19 cellular contexts compared by ENCODE assay signal in genomic region chr19:18776736-18777135, GRCh38. TPM values are rescaled to one million over a fixed set of nuclear protein-coding genes. Genes with fewer than 3 reads are reported as not detected.
A peak's percentile ranks its signal among the peaks of the same experiment; 100 is the strongest.
DNase-seq lines count a peak whose midpoint lies in the region; ATAC-seq and TF ChIP-seq lines count a peak whose summit lies in the region.
"Had no signal": no experiment of that assay in that cellular context is flagged by ENCODE, and none has a peak within 500 bp of the region (broad histone marks: within the 10 kb centered on the region; RNA-seq: fewer than 3 reads in every experiment).

No MANE protein-coding gene starts in this region.

- no peaks in the 10 kb centered on the region for H4K20me1 ChIP-seq in GM23248 (ENCODE audit: insufficient read depth)

- no peaks in the 10 kb centered on the region for H3K27me3 Mint-ChIP-seq in CD4-positive, alpha-beta memory T cell

- CTCF ChIA-PET in CD4-positive, alpha-beta memory T cell (lab: Charles Lee; ENCODE audit: partially characterized antibody) = interaction anchor here (1.2 kb wide), 1 partner anchor 326 kb away, joined by 3 read pairs; no protein-coding TSS in a partner anchor

- no peaks in the 10 kb centered on the region for H3K36me3 Mint-ChIP-seq in CD4-positive, alpha-beta memory T cell

- H3K79me2 ChIP-seq in ACC112 (ENCODE audit: control insufficient read depth, insufficient read depth, low read length, unreplicated experiment) = no peaks in the 10 kb centered on the region
- H3K79me2 ChIP-seq in GM23248 (ENCODE audit: insufficient read depth) = no peaks in the 10 kb centered on the region

- TF ChIP-seq CTCF in RWPE2 (IDR thresholded peaks at IDR 0.05; ENCODE audit: poor library complexity, severe bottlenecking) = no peak

- in situ Hi-C loops in GM23248 (cut with MboI) = no loop called here

- H3K9ac ChIP-seq in GM23248 = peak overlapping the region; percentile 64

- no peak overlapping the region for H3K4me3 Mint-ChIP-seq in CD4-positive, alpha-beta memory T cell
- H3K4me3 Mint-ChIP-seq: activated naive CD4-positive, alpha-beta T cell treated with anti-CD3 and anti-CD28 coated beads for 36 hours; neural crest cell had no signal

- H3F3A ChIP-seq in GM23248 (ENCODE audit: insufficient read depth) = no peaks in the 10 kb centered on the region

- H3K4me2 ChIP-seq in GM23248 (ENCODE audit: unreplicated experiment) = peak overlapping the region; percentile 6

- peak overlapping the region; percentile 63 for H3K27ac ChIP-seq in ACC112 (ENCODE audit: low read depth, low read length)
- peak overlapping the region; percentile 58 for H3K27ac ChIP-seq in GM23248
- H3K27ac ChIP-seq in RWPE2 (ENCODE audit: poor library complexity, severe bottlenecking) = no peak overlapping the region
- H3K27ac ChIP-seq in CD4-positive, alpha-beta memory T cell (ENCODE audit: low read depth, low read length) = no peak overlapping the region

- no peaks in the 10 kb centered on the region for H3K9me2 ChIP-seq in GM23248 (ENCODE audit: insufficient read depth)

- H3K27ac Mint-ChIP-seq in CD4-positive, alpha-beta memory T cell = no peak overlapping the region
- H3K27ac Mint-ChIP-seq: activated naive CD4-positive, alpha-beta T cell treated with anti-CD3 and anti-CD28 coated beads for 36 hours had no signal

- intact Hi-C loops in CD4-positive, alpha-beta memory T cell (cut with micrococcal nuclease) = no loop called here

- H3K36me3 ChIP-seq in ACC112 (ENCODE audit: insufficient read depth, low read length) (no peaks in the 10 kb centered on the region), GM23248 (ENCODE audit: low read depth) (no peaks in the 10 kb centered on the region), RWPE2 (ENCODE audit: low read depth) (no peaks in the 10 kb centered on the region)
- H3K36me3 ChIP-seq in CD4-positive, alpha-beta memory T cell (ENCODE audit: insufficient read depth, low read length) = no peaks in the 10 kb centered on the region

- 37 to 40% methylated on average over 11 to 12 of the region's 12 CpGs for WGBS in GM23248 (ENCODE audit: low coverage in 1 of 2, low lambda C conversion rate in 2 of 2, missing lambda C conversion rate in 2 of 2), 2 experiments

- H3K4me3 ChIP-seq in ACC112 (ENCODE audit: low read depth, low read length) (peak overlapping the region; percentile 35; the same call in 1 of the 2 replicates), GM23248 (no peak overlapping the region), RWPE2 (ENCODE audit: severe bottlenecking) (no peak overlapping the region)
- no peak overlapping the region for H3K4me3 ChIP-seq in CD4-positive, alpha-beta memory T cell (ENCODE audit: low read length in 2 of 2)

- no peaks in the 10 kb centered on the region for H3K4me1 Mint-ChIP-seq in CD4-positive, alpha-beta memory T cell
- H3K4me1 Mint-ChIP-seq: neural crest cell had no signal

- H3K27me3 ChIP-seq in ACC112 (ENCODE audit: insufficient read depth, low read length) = no peaks in the 10 kb centered on the region
- no peaks in the 10 kb centered on the region for H3K27me3 ChIP-seq in GM23248 (replicated peaks; ENCODE audit: insufficient read depth)
- no peaks in the 10 kb centered on the region for H3K27me3 ChIP-seq in RWPE2 (ENCODE audit: insufficient read depth, poor library complexity, severe bottlenecking)
- H3K27me3 ChIP-seq in CD4-positive, alpha-beta memory T cell (ENCODE audit: insufficient read depth, low read length) = no peaks in the 10 kb centered on the region

- H3K4me1 ChIP-seq in ACC112 (ENCODE audit: control insufficient read depth, insufficient read depth, low read length, unreplicated experiment) = peaks cover 19% of the 10 kb centered on the region
- H3K4me1 ChIP-seq in GM23248 (ENCODE audit: insufficient read depth) = peaks cover 11% of the 10 kb centered on the region
- peaks cover 4% of the 10 kb centered on the region for H3K4me1 ChIP-seq in RWPE2 (ENCODE audit: insufficient read depth, poor library complexity, severe bottlenecking)
- H3K4me1 ChIP-seq in CD4-positive, alpha-beta memory T cell (ENCODE audit: insufficient read depth, low read length) = no peaks in the 10 kb centered on the region

- POLR2A ChIA-PET in CD4-positive, alpha-beta memory T cell (lab: Charles Lee; ENCODE audit: partially characterized antibody) = no interaction called here

- H3K9me3 ChIP-seq in GM23248 (ENCODE audit: low read depth) = no peaks in the 10 kb centered on the region
- H3K9me3 ChIP-seq in RWPE2 (ENCODE audit: severe bottlenecking) = no peaks in the 10 kb centered on the region
- no peaks in the 10 kb centered on the region for H3K9me3 ChIP-seq in CD4-positive, alpha-beta memory T cell (ENCODE audit: control insufficient read depth in 1 of 2, low read length in 2 of 2)

- peak; percentile 84 for DNase-seq in GM23248
- DNase-seq in RWPE2 (ENCODE audit: low spot score) = peak; percentile 64
- peak; percentile 82 for DNase-seq in islet precursor cell
- no peak for DNase-seq in CD4-positive, alpha-beta memory T cell
- DNase-seq in anterior cingulate cortex (lab: John Stamatoyannopoulos, UW) = no peak
- DNase-seq in NCI-H446 treated with DMSO at 0.1 percent for 48 hours (lab: John Stamatoyannopoulos, UW) = no peak
- DNase-seq: activated CD4-positive, CD25-positive, alpha-beta regulatory T cell; activated naive CD4-positive, alpha-beta T cell treated with anti-CD3 and anti-CD28 coated beads for 36 hours; AML-193; foreskin melanocyte; GOT3; NCI-H146; NCI-H446; stimulated activated CD4-positive, alpha-beta T cell treated with anti-CD3 and anti-CD28 coated beads, Interleukin-4, amount 100 ng/mL, for 1 hour had no signal

- ATAC-seq in RWPE2 (ENCODE audit: low read depth) (no peak), GM21526 (IDR thresholded peaks at IDR 0.05; ENCODE audit: low FRiP score, unreplicated experiment) (no peak)

- H3K9me3 Mint-ChIP-seq in CD4-positive, alpha-beta memory T cell = peaks cover 0 to 2% (median 0%) of the 10 kb centered on the region in 8 donors
- H3K9me3 Mint-ChIP-seq: activated naive CD4-positive, alpha-beta T cell treated with anti-CD3 and anti-CD28 coated beads for 36 hours; neural crest cell had no signal

- H2AFZ ChIP-seq in ACC112 (ENCODE audit: low read length, unreplicated experiment) = no peak overlapping the region
- no peak overlapping the region for H2AFZ ChIP-seq in GM23248

RNA-seq across cellular contexts. Expression of gene COMP, which starts 14.4 kb away (rescaled TPM):
- 93.8 and 96.6 TPM in 2 replicates for total RNA-seq in GM23248 (2014; rRNA removed; shearing (Covaris generic))
- polyA plus RNA-seq in GM23248 (2016; fragmentation: Nextera tagmentation; extraction: Ambion mirVana) = 252 and 257 TPM in 2 replicates
- total RNA-seq in CD4-positive, alpha-beta memory T cell = not detected
- not detected for polyA plus RNA-seq in CD4-positive, alpha-beta memory T cell
- total RNA-seq: activated naive CD4-positive, alpha-beta T cell treated with anti-CD3 and anti-CD28 coated beads for 36 hours; lung microvascular endothelial cell; neural crest cell; OCI-LY7 had no signal

RNA-seq across cellular contexts. Expression of gene UPF1, which starts 55.0 kb away (rescaled TPM):
- 51.7 and 57.4 TPM in 2 replicates for total RNA-seq in GM23248 (2014; rRNA removed; shearing (Covaris generic))
- polyA plus RNA-seq in GM23248 (2016; fragmentation: Nextera tagmentation; extraction: Ambion mirVana) = 3.5 and 4.3 TPM in 2 replicates
- total RNA-seq in CD4-positive, alpha-beta memory T cell = 100 to 1,000 TPM; 127 to 130 TPM
- polyA plus RNA-seq in CD4-positive, alpha-beta memory T cell = 10 to 100 TPM in 1 of 2 donors, 1 to 10 TPM in 1; 2.6 to 21.9 TPM

Comparison
In these comparisons a context has a peak if more than half of its experiments do, and no peak if none do; other contexts are left out.
1. H3K27ac ChIP-seq: peak in ACC112 (single experiment) and GM23248 (single experiment); none in RWPE2 (single experiment) and CD4-positive, alpha-beta memory T cell (single experiment).
2. DNase-seq: peak in GM23248 (single experiment), RWPE2 (single experiment) and islet precursor cell (single experiment); none in CD4-positive, alpha-beta memory T cell (0 of 5), anterior cingulate cortex (0 of 58) and NCI-H446 treated with DMSO at 0.1 percent for 48 hours (single experiment).
3. RNA of gene COMP, which starts 14.4 kb away (total RNA-seq): 93.8 to 96.6 TPM in GM23248; not detected in CD4-positive, alpha-beta memory T cell; every median in the first group is over 10 times any median in the second.